In the genomic region with DNA sequence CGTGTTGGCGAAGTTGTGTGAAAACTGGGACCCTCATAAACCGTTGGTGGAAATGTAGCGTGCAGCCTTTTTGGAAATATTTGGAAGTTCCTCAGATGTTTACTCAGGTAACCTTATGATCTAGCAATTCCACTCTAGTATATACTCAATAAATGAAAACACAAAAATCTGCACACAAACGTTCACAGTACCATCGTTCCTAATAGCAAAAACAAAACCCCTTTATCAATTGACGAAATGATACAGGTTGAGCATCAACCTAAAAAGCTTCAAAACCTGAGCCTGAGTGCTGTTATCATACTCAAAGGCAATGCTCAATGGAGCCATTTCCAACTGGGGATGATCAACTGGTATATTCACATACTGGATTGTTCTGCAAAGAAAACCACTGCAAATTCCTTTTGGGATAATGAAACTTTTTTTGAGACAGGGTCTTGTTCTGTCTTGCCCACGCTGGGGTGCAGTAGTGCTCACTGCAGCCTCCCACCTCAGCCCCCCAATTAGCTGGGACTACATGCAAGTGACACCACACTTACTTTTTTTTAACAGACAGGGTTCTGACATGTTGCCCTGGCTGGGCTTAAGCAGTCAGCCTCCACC, we compare ENCODE assay signal across 8 cellular contexts. TPM values are rescaled to one million over a fixed set of nuclear protein-coding genes. Genes with fewer than 3 reads are reported as not detected.
DNase-seq lines count a peak whose midpoint lies in the region; ATAC-seq, FAIRE-seq and TF ChIP-seq lines count a peak whose summit lies in the region.

No MANE protein-coding gene starts in this region.

- H3K27ac Mint-ChIP-seq in activated naive CD4-positive, alpha-beta T cell treated with anti-CD3 and anti-CD28 coated beads, Interleukin-2, amount 10 ng/mL, durations not matched to agents 7 days and 5 days: peak overlapping the region; percentile 94
- H3K27ac Mint-ChIP-seq in type B pancreatic cell: peak overlapping the region; percentile 94

- WGBS in heart left ventricle, 4 donors: 77 to 82% (median 81%) methylated on average over 8 of the region's 8 CpGs
- WGBS in HepG2 (ENCODE audit: low lambda C conversion rate): 76% methylated on average over 8 of the region's 8 CpGs

- peak overlapping the region in 11 of 12 donors; percentile 68 to 95 (median 92) for H3K4me3 ChIP-seq in heart left ventricle
- H3K4me3 ChIP-seq in HepG2 (replicated peaks in 1 of 3; ENCODE audit: insufficient read depth in 1 of 3, low read depth in 2 of 3, low read length in 3 of 3): peak overlapping the region; percentile 83 to 99 (median 88); a peak in 4 of 6 replicates

- no peak for TF ChIP-seq POLR2A in heart left ventricle (IDR thresholded peaks at IDR 0.05)
- peak in 1 of 2 experiments; percentile 65; a peak in 2 of 4 replicates for TF ChIP-seq POLR2A in HepG2 (IDR thresholded peaks at IDR 0.05; ENCODE audit: insufficient read depth in 1 of 2, low read depth in 2 of 2, low read length in 2 of 2)

- H3K27me3 ChIP-seq in heart left ventricle: no peaks in the 10 kb centered on the region
- no peaks in the 10 kb centered on the region; a peak in 1 of 5 replicates for H3K27me3 ChIP-seq in HepG2 (ENCODE audit: control insufficient read depth in 1 of 2, insufficient read depth in 2 of 2, low read length in 2 of 2)

- peak overlapping the region; percentile 83 for H3K9ac ChIP-seq in HepG2 (ENCODE audit: insufficient read depth, low read depth, low read length)

- H3K27me3 Mint-ChIP-seq in activated naive CD4-positive, alpha-beta T cell treated with anti-CD3 and anti-CD28 coated beads, Interleukin-2, amount 10 ng/mL, durations not matched to agents 7 days and 5 days: no peaks in the 10 kb centered on the region
- H3K27me3 Mint-ChIP-seq in type B pancreatic cell: no peaks in the 10 kb centered on the region

- DNase-seq in heart left ventricle (no peak), left cardiac atrium (no peak), HepG2 (ENCODE audit: low spot score) (no peak), type B pancreatic cell (ENCODE audit: extremely low spot score, unreplicated experiment) (no peak), left colon (no peak), SW480 (ENCODE audit: low spot score) (no peak)
- no peak for DNase-seq in activated naive CD4-positive, alpha-beta T cell treated with anti-CD3 and anti-CD28 coated beads, Interleukin-2, amount 10 ng/mL, durations not matched to agents 7 days and 5 days

- TF ChIP-seq RAD21 in HepG2 (CRISPR knock-in tag; IDR thresholded peaks at IDR 0.05): no peak

- TSS peak; percentile 52 for BruUV-seq in HepG2 (replicated peaks; lab: Mats Ljungman, UMichigan)

- H3K27ac ChIP-seq in heart left ventricle (peak overlapping the region; percentile 88 to 98 (median 97)), HepG2 (ENCODE audit: extremely low read length, insufficient read depth, low read length) (peak overlapping the region; percentile 83)

- no peaks in the 10 kb centered on the region for H3K9me3 ChIP-seq in heart left ventricle
- H3K9me3 ChIP-seq in HepG2 (ENCODE audit: low read length): no peaks in the 10 kb centered on the region

- peaks cover 77% of the 10 kb centered on the region for H3K4me1 Mint-ChIP-seq in activated naive CD4-positive, alpha-beta T cell treated with anti-CD3 and anti-CD28 coated beads, Interleukin-2, amount 10 ng/mL, durations not matched to agents 7 days and 5 days
- H3K4me1 Mint-ChIP-seq in type B pancreatic cell (ENCODE audit: unreplicated experiment): peaks cover 39% of the 10 kb centered on the region

- H3K4me1 ChIP-seq in heart left ventricle (peaks cover 5 to 65% (median 28%) of the 10 kb centered on the region in 12 donors), HepG2 (ENCODE audit: insufficient read depth, low read length) (peaks cover 44% of the 10 kb centered on the region)

- TF ChIP-seq EP300 in HepG2 (IDR thresholded peaks at IDR 0.05; ENCODE audit: low read depth in 2 of 2, low read length in 2 of 2): no peak
- TF ChIP-seq EP300 in HepG2 (CRISPR knock-in tag; IDR thresholded peaks at IDR 0.05; ENCODE audit: borderline replicate concordance): no peak

- H3K36me3 ChIP-seq in heart left ventricle (peaks cover 3 to 53% (median 47%) of the 10 kb centered on the region in 9 donors), HepG2 (replicated peaks in 1 of 2; ENCODE audit: control insufficient read depth in 1 of 2, insufficient read depth in 2 of 2, low read length in 2 of 2) (peaks cover 2 to 35% of the 10 kb centered on the region in 2 experiments; a peak in 3 of 5 replicates)

- peak overlapping the region; percentile 84 for H3K4me2 ChIP-seq in HepG2 (ENCODE audit: low read depth, low read length)

- in situ Hi-C loops in HepG2 (cut with HindIII; ENCODE audit: extremely low pct_ligation_motif_present, low pct_unique_long_range_greater_than_20kb): no loop called here

- no peak overlapping the region for H2AFZ ChIP-seq in HepG2 (ENCODE audit: low read length)

- POLR2A ChIA-PET in HepG2 (lab: Yijun Ruan, JAX): interaction anchor here (0.6 to 1.8 kb wide), 13 partner anchors 8 to 536 kb away, joined by 3 to 22 read pairs (median 4); partner anchors contain the start of gene DYM

- no peaks in the 10 kb centered on the region for H3K9me3 Mint-ChIP-seq in activated naive CD4-positive, alpha-beta T cell treated with anti-CD3 and anti-CD28 coated beads, Interleukin-2, amount 10 ng/mL, durations not matched to agents 7 days and 5 days
- H3K9me3 Mint-ChIP-seq in type B pancreatic cell: no peaks in the 10 kb centered on the region

- H3K36me3 Mint-ChIP-seq in activated naive CD4-positive, alpha-beta T cell treated with anti-CD3 and anti-CD28 coated beads, Interleukin-2, amount 10 ng/mL, durations not matched to agents 7 days and 5 days: peaks cover 60% of the 10 kb centered on the region
- H3K36me3 Mint-ChIP-seq in type B pancreatic cell: peaks cover 46% of the 10 kb centered on the region

- intact Hi-C loops in heart left ventricle (cut with DNase I): no loop called here
- intact Hi-C loops in left cardiac atrium (cut with DNase I): no loop called here
- intact Hi-C loops in HepG2 (cut with micrococcal nuclease; ENCODE audit: unreplicated experiment): loop anchor here (2.0 kb wide), 1 partner anchor 27 kb away; the partner anchor contains the start of gene DYM
- intact Hi-C loops in left colon (cut with DNase I, micrococcal nuclease): no loop called here

- peak overlapping the region; percentile 86 for H3K4me3 Mint-ChIP-seq in activated naive CD4-positive, alpha-beta T cell treated with anti-CD3 and anti-CD28 coated beads, Interleukin-2, amount 10 ng/mL, durations not matched to agents 7 days and 5 days
- H3K4me3 Mint-ChIP-seq in type B pancreatic cell: peak overlapping the region; percentile 97

- TF ChIP-seq CTCF in heart left ventricle (IDR thresholded peaks at IDR 0.05) (no peak), HepG2 (CRISPR knock-in tag; IDR thresholded peaks at IDR 0.05) (no peak), type B pancreatic cell (conservative IDR thresholded peaks at IDR 0.05) (no peak)

- CTCF ChIA-PET in activated naive CD4-positive, alpha-beta T cell treated with anti-CD3 and anti-CD28 coated beads, Interleukin-2, amount 10 ng/mL, durations not matched to agents 7 days and 5 days (lab: Charles Lee): no interaction called here
- CTCF ChIA-PET in HepG2 (lab: Yijun Ruan, JAX; ENCODE audit: low intra/inter-chr PET ratio, low total read pairs): no interaction called here

- no peak for FAIRE-seq in HepG2 (lab: Jason Lieb, UNC)

- H3K79me2 ChIP-seq in HepG2 (ENCODE audit: insufficient read depth, low read length): peaks cover 49% of the 10 kb centered on the region

- peaks cover 24% of the 10 kb centered on the region for H4K20me1 ChIP-seq in HepG2 (ENCODE audit: insufficient read depth, low read length)

- ATAC-seq in heart left ventricle (no peak), left cardiac atrium (no peak), HepG2 (no peak), left colon (no peak), HG02870 (IDR thresholded peaks at IDR 0.05; ENCODE audit: unreplicated experiment) (no peak)

RNA-seq across cellular contexts. Expression of gene C18orf32, which starts 0.8 kb away (rescaled TPM):
- total RNA-seq in heart left ventricle: 10 to 100 TPM; 17.6 to 61.1 (median 36.8) TPM
- polyA plus RNA-seq in heart left ventricle: 10 to 100 TPM; 66.7 to 68.8 TPM
- 10 to 100 TPM; 50.4 to 55.5 TPM for total RNA-seq in left cardiac atrium
- 14.5 and 20.6 TPM in 2 replicates for total RNA-seq in HepG2 (2016; rRNA removed; fragmentation: Illumina TruSeq; extraction: Trizol)
- total RNA-seq in HepG2 (2016; cell fraction: cytosol; rRNA removed; fragmentation: Illumina TruSeq; extraction: Trizol; ENCODE audit: low read depth): 21.3 and 22.8 TPM in 2 replicates
- 14.0 and 23.8 TPM in 2 replicates for total RNA-seq in HepG2 (2016; cell fraction: insoluble cytoplasmic fraction; rRNA removed; fragmentation: Illumina TruSeq; extraction: Trizol)
- 32.7 and 32.8 TPM in 2 replicates for total RNA-seq in HepG2 (2016; cell fraction: membrane; rRNA removed; fragmentation: Illumina TruSeq; extraction: Trizol)
- total RNA-seq in HepG2 (2016; cell fraction: nucleus; rRNA removed; fragmentation: Illumina TruSeq; extraction: Trizol): 15.0 and 16.4 TPM in 2 replicates
- polyA plus RNA-seq in HepG2 (2011; rRNA removed): 15.9 and 17.6 TPM in 2 replicates
- 13.2 and 14.2 TPM in 2 replicates for polyA plus RNA-seq in HepG2 (2011; cell fraction: cytosol; rRNA removed)
- 6.4 and 8.7 TPM in 2 replicates for polyA plus RNA-seq in HepG2 (2011; cell fraction: nucleus; rRNA removed)
- polyA plus RNA-seq in HepG2 (2012): 18.8 and 20.4 TPM in 2 replicates
- 55.4 and 58.2 TPM in 2 replicates for polyA plus RNA-seq in HepG2 (2016; cell fraction: cytosol; fragmentation: Illumina TruSeq; extraction: Trizol; ENCODE audit: low read depth)
- 18.5 and 25.1 TPM in 2 replicates for polyA plus RNA-seq in HepG2 (2016; cell fraction: insoluble cytoplasmic fraction; fragmentation: Illumina TruSeq; extraction: Trizol; ENCODE audit: low read depth)
- polyA plus RNA-seq in HepG2 (2016; cell fraction: membrane; fragmentation: Illumina TruSeq; extraction: Trizol; ENCODE audit: low read depth): 45.4 and 46.0 TPM in 2 replicates
- 26.2 and 28.8 TPM in 2 replicates for polyA plus RNA-seq in HepG2 (2016; cell fraction: nucleus; fragmentation: Illumina TruSeq; extraction: Trizol; ENCODE audit: insufficient read depth, low read depth)
- 1.9 and 3.2 TPM in 2 replicates for polyA minus RNA-seq in HepG2 (2011; rRNA and poly(A)+ RNA removed; ENCODE audit: low replicate concordance)
- polyA minus RNA-seq in HepG2 (2011; cell fraction: cytosol; rRNA and poly(A)+ RNA removed): 4.7 and 6.5 TPM in 2 replicates
- polyA minus RNA-seq in HepG2 (2011; cell fraction: nucleus; rRNA and poly(A)+ RNA removed): 4.4 and 6.7 TPM in 2 replicates
- total RNA-seq in type B pancreatic cell (ENCODE audit: low replicate concordance): 42.1 and 56.5 TPM in 2 replicates
- 10 to 100 TPM; 63.1 to 73.1 TPM for total RNA-seq in left colon

RNA-seq across cellular contexts. Expression of gene RPL17, which starts 4.5 kb away (rescaled TPM):
- 1,000 to 10,000 TPM in 1 of 9 donors, 100 to 1,000 TPM in 8; 418 to 1,162 (median 756) TPM for total RNA-seq in heart left ventricle
- polyA plus RNA-seq in heart left ventricle: 1,000 to 10,000 TPM; 1,191 to 1,981 TPM
- total RNA-seq in left cardiac atrium: 1,000 to 10,000 TPM in 1 of 2 donors, 100 to 1,000 TPM in 1; 969 to 1,007 TPM
- 2,087 and 2,639 TPM in 2 replicates for total RNA-seq in HepG2 (2016; rRNA removed; fragmentation: Illumina TruSeq; extraction: Trizol)
- 3,110 and 3,287 TPM in 2 replicates for total RNA-seq in HepG2 (2016; cell fraction: cytosol; rRNA removed; fragmentation: Illumina TruSeq; extraction: Trizol; ENCODE audit: low read depth)
- total RNA-seq in HepG2 (2016; cell fraction: insoluble cytoplasmic fraction; rRNA removed; fragmentation: Illumina TruSeq; extraction: Trizol): 2,077 and 2,707 TPM in 2 replicates
- 4,915 and 4,916 TPM in 2 replicates for total RNA-seq in HepG2 (2016; cell fraction: membrane; rRNA removed; fragmentation: Illumina TruSeq; extraction: Trizol)
- 764 and 826 TPM in 2 replicates for total RNA-seq in HepG2 (2016; cell fraction: nucleus; rRNA removed; fragmentation: Illumina TruSeq; extraction: Trizol)
- 3,818 and 4,133 TPM in 2 replicates for polyA plus RNA-seq in HepG2 (2011; rRNA removed)
- polyA plus RNA-seq in HepG2 (2011; cell fraction: cytosol; rRNA removed): 4,012 and 4,835 TPM in 2 replicates
- 824 and 1,042 TPM in 2 replicates for polyA plus RNA-seq in HepG2 (2011; cell fraction: nucleus; rRNA removed)
- polyA plus RNA-seq in HepG2 (2012): 3,914 and 4,724 TPM in 2 replicates
- polyA plus RNA-seq in HepG2 (2016; cell fraction: cytosol; fragmentation: Illumina TruSeq; extraction: Trizol; ENCODE audit: low read depth): 4,104 and 4,147 TPM in 2 replicates
- 2,894 and 3,118 TPM in 2 replicates for polyA plus RNA-seq in HepG2 (2016; cell fraction: insoluble cytoplasmic fraction; fragmentation: Illumina TruSeq; extraction: Trizol; ENCODE audit: low read depth)
- 5,165 and 5,252 TPM in 2 replicates for polyA plus RNA-seq in HepG2 (2016; cell fraction: membrane; fragmentation: Illumina TruSeq; extraction: Trizol; ENCODE audit: low read depth)
- 1,528 and 1,530 TPM in 2 replicates for polyA plus RNA-seq in HepG2 (2016; cell fraction: nucleus; fragmentation: Illumina TruSeq; extraction: Trizol; ENCODE audit: insufficient read depth, low read depth)
- 381 and 692 TPM in 2 replicates for polyA minus RNA-seq in HepG2 (2011; rRNA and poly(A)+ RNA removed; ENCODE audit: low replicate concordance)
- 546 and 648 TPM in 2 replicates for polyA minus RNA-seq in HepG2 (2011; cell fraction: cytosol; rRNA and poly(A)+ RNA removed)
- polyA minus RNA-seq in HepG2 (2011; cell fraction: nucleus; rRNA and poly(A)+ RNA removed): 521 and 627 TPM in 2 replicates
- 2,087 and 2,300 TPM in 2 replicates for total RNA-seq in type B pancreatic cell (ENCODE audit: low replicate concordance)
- 1,000 to 10,000 TPM; 1,058 to 1,105 TPM for total RNA-seq in left colon

RNA-seq across cellular contexts. Expression of gene DYM, which starts 27.4 kb away (rescaled TPM):
- total RNA-seq in heart left ventricle (10 to 100 TPM; 26.2 to 65.2 (median 52.7) TPM), left cardiac atrium (10 to 100 TPM; 36.2 to 50.0 TPM), HepG2 (2016; rRNA removed; fragmentation: Illumina TruSeq; extraction: Trizol) (47.6 and 74.3 TPM in 2 replicates), type B pancreatic cell (ENCODE audit: low replicate concordance) (65.0 and 68.8 TPM in 2 replicates), left colon (10 to 100 TPM; 44.5 to 45.6 TPM)
- polyA plus RNA-seq in heart left ventricle (10 to 100 TPM; 12.1 to 33.4 TPM), HepG2 (2011; rRNA removed) (51.6 and 72.0 TPM in 2 replicates)
- 44.2 and 58.4 TPM in 2 replicates for total RNA-seq in HepG2 (2016; cell fraction: cytosol; rRNA removed; fragmentation: Illumina TruSeq; extraction: Trizol; ENCODE audit: low read depth)
- 48.0 and 72.9 TPM in 2 replicates for total RNA-seq in HepG2 (2016; cell fraction: insoluble cytoplasmic fraction; rRNA removed; fragmentation: Illumina TruSeq; extraction: Trizol)
- total RNA-seq in HepG2 (2016; cell fraction: membrane; rRNA removed; fragmentation: Illumina TruSeq; extraction: Trizol): 80.3 and 82.6 TPM in 2 replicates
- 54.5 and 60.6 TPM in 2 replicates for total RNA-seq in HepG2 (2016; cell fraction: nucleus; rRNA removed; fragmentation: Illumina TruSeq; extraction: Trizol)
- 32.3 and 39.0 TPM in 2 replicates for polyA plus RNA-seq in HepG2 (2011; cell fraction: cytosol; rRNA removed)
- polyA plus RNA-seq in HepG2 (2011; cell fraction: nucleus; rRNA removed): 13.1 and 15.9 TPM in 2 replicates
- polyA plus RNA-seq in HepG2 (2012): 42.0 and 55.8 TPM in 2 replicates
- 28.7 and 32.8 TPM in 2 replicates for polyA plus RNA-seq in HepG2 (2016; cell fraction: cytosol; fragmentation: Illumina TruSeq; extraction: Trizol; ENCODE audit: low read depth)
- 70.0 and 71.9 TPM in 2 replicates for polyA plus RNA-seq in HepG2 (2016; cell fraction: insoluble cytoplasmic fraction; fragmentation: Illumina TruSeq; extraction: Trizol; ENCODE audit: low read depth)
- polyA plus RNA-seq in HepG2 (2016; cell fraction: membrane; fragmentation: Illumina TruSeq; extraction: Trizol; ENCODE audit: low read depth): 59.3 and 65.7 TPM in 2 replicates
- polyA plus RNA-seq in HepG2 (2016; cell fraction: nucleus; fragmentation: Illumina TruSeq; extraction: Trizol; ENCODE audit: insufficient read depth, low read depth): 23.8 and 26.1 TPM in 2 replicates
- 107 and 109 TPM in 2 replicates for polyA minus RNA-seq in HepG2 (2011; rRNA and poly(A)+ RNA removed; ENCODE audit: low replicate concordance)
- polyA minus RNA-seq in HepG2 (2011; cell fraction: cytosol; rRNA and poly(A)+ RNA removed): 50.0 and 63.9 TPM in 2 replicates
- 116 and 119 TPM in 2 replicates for polyA minus RNA-seq in HepG2 (2011; cell fraction: nucleus; rRNA and poly(A)+ RNA removed)
